Comparison of ENCODE assay signal across 16 cellular contexts in genomic region chr3:133949438-133949837, GRCh38. TPM values are rescaled to one million over a fixed set of nuclear protein-coding genes. Genes with fewer than 3 reads are reported as not detected.
DNase-seq lines count a peak whose midpoint lies in the region; ATAC-seq and TF ChIP-seq lines count a peak whose summit lies in the region.
"Had no signal": no experiment of that assay in that cellular context is flagged by ENCODE, and none has a peak within 500 bp of the region (broad histone marks: within the 10 kb centered on the region; RNA-seq: fewer than 3 reads in every experiment).

No MANE protein-coding gene starts in this region.

- H3K27ac ChIP-seq in cardiac muscle cell: no peak overlapping the region
- no peak overlapping the region for H3K27ac ChIP-seq in right atrium auricular region
- H3K27ac ChIP-seq in left ventricle myocardium inferior (replicated peaks): peak overlapping the region; percentile 84
- peak overlapping the region; percentile 57 to 84 (median 78) for H3K27ac ChIP-seq in upper lobe of left lung
- H3K27ac ChIP-seq: pancreas had no signal

- H3K27me3 ChIP-seq in cardiac muscle cell: no peaks in the 10 kb centered on the region
- H3K27me3 ChIP-seq in right atrium auricular region: no peaks in the 10 kb centered on the region
- no peaks in the 10 kb centered on the region for H3K27me3 ChIP-seq in left ventricle myocardium inferior (ENCODE audit: low read depth)
- no peaks in the 10 kb centered on the region for H3K27me3 ChIP-seq in upper lobe of left lung
- H3K27me3 ChIP-seq: pancreas had no signal

- TF ChIP-seq CTCF in cardiac muscle cell (IDR thresholded peaks at IDR 0.05; ENCODE audit: low read depth, low read length) (no peak), right atrium auricular region (IDR thresholded peaks at IDR 0.05) (no peak), left ventricle myocardium inferior (IDR thresholded peaks at IDR 0.05; ENCODE audit: borderline replicate concordance) (no peak), upper lobe of left lung (IDR thresholded peaks at IDR 0.05) (no peak)

- H3K36me3 ChIP-seq in cardiac muscle cell (no peaks in the 10 kb centered on the region), right atrium auricular region (no peaks in the 10 kb centered on the region), left ventricle myocardium inferior (no peaks in the 10 kb centered on the region), upper lobe of left lung (peaks cover 0 to 35% (median 3%) of the 10 kb centered on the region in 4 donors)
- H3K36me3 ChIP-seq: pancreas had no signal

- H3K4me3 ChIP-seq in cardiac muscle cell: no peak overlapping the region
- no peak overlapping the region for H3K4me3 ChIP-seq in right atrium auricular region
- no peak overlapping the region for H3K4me3 ChIP-seq in left ventricle myocardium inferior
- no peak overlapping the region for H3K4me3 ChIP-seq in upper lobe of left lung
- H3K4me3 ChIP-seq: pancreas had no signal

- H3K9me3 ChIP-seq in cardiac muscle cell (ENCODE audit: low read depth) (no peaks in the 10 kb centered on the region), right atrium auricular region (no peaks in the 10 kb centered on the region), left ventricle myocardium inferior (replicated peaks) (no peaks in the 10 kb centered on the region), upper lobe of left lung (no peaks in the 10 kb centered on the region)
- H3K9me3 ChIP-seq: pancreas had no signal

- no peaks in the 10 kb centered on the region for H3K4me1 ChIP-seq in cardiac muscle cell (ENCODE audit: low read depth)
- peaks cover 0 to 23% of the 10 kb centered on the region in 2 donors for H3K4me1 ChIP-seq in right atrium auricular region
- H3K4me1 ChIP-seq in left ventricle myocardium inferior: peaks cover 55% of the 10 kb centered on the region
- H3K4me1 ChIP-seq in upper lobe of left lung: peaks cover 35 to 53% (median 38%) of the 10 kb centered on the region in 4 donors

- peak; percentile 19 to 87 for DNase-seq in cardiac muscle cell (ENCODE audit: low read depth in 1 of 2, low spot score in 1 of 2)
- DNase-seq in right atrium auricular region (ENCODE audit: low spot score): no peak
- peak; percentile 90 for DNase-seq in NCI-H69 (lab: John Stamatoyannopoulos, UW)
- DNase-seq in left ventricle myocardium inferior: no peak
- DNase-seq in upper lobe of left lung: no peak
- no peak for DNase-seq in NK-92 (lab: John Stamatoyannopoulos, UW; ENCODE audit: unreplicated experiment)
- DNase-seq: activated CD4-positive, CD25-positive, alpha-beta regulatory T cell; activated CD8-positive, alpha-beta memory T cell treated with anti-CD3 and anti-CD28 coated beads, Interleukin-2, amount 50 U/mL, for 4 hours; caudate nucleus; hippocampal formation; midbrain; NCI-H1436; stimulated activated CD4-positive, alpha-beta T cell treated with anti-CD3 and anti-CD28 coated beads, Interleukin-15, amount 100 ng/mL, for 24 hours had no signal

- no peak for TF ChIP-seq EP300 in upper lobe of left lung (IDR thresholded peaks at IDR 0.05)

- intact Hi-C loops in left ventricle myocardium inferior (cut with micrococcal nuclease): loop anchor here (5.0 kb wide), 1 partner anchor 43 kb away; no protein-coding TSS in a partner anchor

- no peak for TF ChIP-seq POLR2A in upper lobe of left lung (IDR thresholded peaks at IDR 0.05)

- WGBS in upper lobe of left lung, 2 donors: 59 to 65% methylated on average over 2 of the region's 2 CpGs

- ATAC-seq in upper lobe of left lung (ENCODE audit: low FRiP score in 2 of 2) (no peak), HG03442 (IDR thresholded peaks at IDR 0.05; ENCODE audit: unreplicated experiment) (no peak), HG02884 (IDR thresholded peaks at IDR 0.05; ENCODE audit: unreplicated experiment) (no peak)
- ATAC-seq: pancreas had no signal

RNA-seq across cellular contexts. Expression of gene RAB6B, which starts 53.8 kb away (rescaled TPM):
- 2.4 and 2.6 TPM in 2 replicates for total RNA-seq in cardiac muscle cell
- 3.0 TPM in 2 replicates for polyA plus RNA-seq in cardiac muscle cell
- 10 to 100 TPM in 1 of 2 donors, 1 to 10 TPM in 1; 9.5 to 11.5 TPM for total RNA-seq in right atrium auricular region
- 59.1 TPM for total RNA-seq in left ventricle myocardium inferior
- 1 to 10 TPM in 5 of 6 donors, under 1 TPM in 1; 1.00 to 6.3 (median 2.8) TPM for total RNA-seq in upper lobe of left lung

Comparison
In these comparisons a context has a peak if more than half of its experiments do, and no peak if none do; other contexts are left out.
1. DNase-seq: peak in cardiac muscle cell (2 of 2) and NCI-H69 (single experiment); none in right atrium auricular region (single experiment), left ventricle myocardium inferior (single experiment), upper lobe of left lung (0 of 2) and NK-92 (single experiment).
2. H3K27ac ChIP-seq: peak in left ventricle myocardium inferior (single experiment) and upper lobe of left lung (4 of 4); none in cardiac muscle cell (single experiment) and right atrium auricular region (0 of 2).